Comparison of ENCODE assay signal across 8 cellular contexts in genomic region chr13:97367427-97367826, GRCh38.
DNase-seq lines count a peak whose midpoint lies in the region; ATAC-seq, FAIRE-seq and TF ChIP-seq lines count a peak whose summit lies in the region.

No MANE protein-coding gene starts in this region.

- ATAC-seq in A549 (peak; percentile 63 to 71; a peak in 5 of 6 replicates), GM18511 (IDR thresholded peaks at IDR 0.05; ENCODE audit: unreplicated experiment) (no peak), GM18909 (IDR thresholded peaks at IDR 0.05; ENCODE audit: poor library complexity, unreplicated experiment) (no peak)

- FAIRE-seq in A549 (lab: Jason Lieb, UNC), result no peak

- no peaks in the 10 kb centered on the region for H3K9me3 ChIP-seq in A549

- H3K4me2 ChIP-seq in A549, result peak overlapping the region; percentile 13; the same call in 1 of the 3 replicates

- no peak for TF ChIP-seq EP300 in A549 (IDR thresholded peaks at IDR 0.05)

- no peak for DNase-seq in A549 (ENCODE audit: low read depth in 1 of 2, low spot score in 1 of 2)
- peak; percentile 29 for DNase-seq in HFF-Myc (ENCODE audit: extremely low read depth, low read depth)
- no peak for DNase-seq in coronary artery (ENCODE audit: low spot score)
- DNase-seq in myocyte (ENCODE audit: low read depth), result peak; percentile 96
- no peak for DNase-seq in DMS79 treated with DMSO at 0.1 percent for 48 hours (lab: John Stamatoyannopoulos, UW)
- DNase-seq in NAMALWA (ENCODE audit: low spot score), result no peak

- no peak for TF ChIP-seq POLR2A in A549 (IDR thresholded peaks at IDR 0.05; ENCODE audit: low read length)

- WGBS in A549 (ENCODE audit: missing lambda C conversion rate), result 56% methylated on average over 8 of the region's 8 CpGs

- peak overlapping the region in 1 of 2 experiments; percentile 59; a peak in 2 of 6 replicates for H3K27ac ChIP-seq in A549
- peak overlapping the region in 1 of 2 donors; percentile 15 for H3K27ac ChIP-seq in coronary artery

- no peak for TF ChIP-seq RAD21 in A549 (conservative IDR thresholded peaks at IDR 0.05 in 1 of 2, IDR thresholded peaks at IDR 0.05 in 1 of 2)

- POLR2A ChIA-PET in A549 (lab: Yijun Ruan, JAX), result no interaction called here

- H3K4me3 ChIP-seq in A549 (no peak overlapping the region), HFF-Myc (replicated peaks; ENCODE audit: low read depth, low read length) (no peak overlapping the region), coronary artery (peak overlapping the region; percentile 20)

- no peak for TF ChIP-seq CTCF in A549 (IDR thresholded peaks at IDR 0.05)
- no peak for TF ChIP-seq CTCF in HFF-Myc (IDR thresholded peaks at IDR 0.05; ENCODE audit: low read depth, low read length, missing control alignments)
- TF ChIP-seq CTCF in coronary artery (IDR thresholded peaks at IDR 0.05), result no peak

- CTCF ChIA-PET in A549 (lab: Yijun Ruan, JAX), result interaction anchor here (1.4 to 2.7 kb wide), 4 partner anchors 8 to 258 kb away, joined by 4 to 12 read pairs (median 8); no protein-coding TSS in a partner anchor

- H3K4me1 ChIP-seq in A549, result peaks cover 20% of the 10 kb centered on the region

TF ChIP-seq in A549, 52 proteins besides CTCF, POLR2A, EP300 and RAD21:
- TF ChIP-seq ZSCAN20 (CRISPR knock-in tag; IDR thresholded peaks at IDR 0.05), result no peak
- TF ChIP-seq HEYL (CRISPR knock-in tag; IDR thresholded peaks at IDR 0.05), result no peak
- TF ChIP-seq CHD2 (IDR thresholded peaks at IDR 0.05; ENCODE audit: low read length, partially characterized antibody), result no peak
- TF ChIP-seq EHMT2 (IDR thresholded peaks at IDR 0.05; ENCODE audit: low read depth), result no peak
- TF ChIP-seq ZC3H11A (IDR thresholded peaks at IDR 0.05), result no peak
- no peak for TF ChIP-seq BHLHE40 (IDR thresholded peaks at IDR 0.05; ENCODE audit: low read depth, low read length)
- no peak for TF ChIP-seq CHD4 (IDR thresholded peaks at IDR 0.05; ENCODE audit: borderline replicate concordance)
- TF ChIP-seq HES2 (IDR thresholded peaks at IDR 0.05), result no peak
- no peak for TF ChIP-seq RARB (CRISPR knock-in tag; IDR thresholded peaks at IDR 0.05)

Comparison
In these comparisons a context has a peak if more than half of its experiments do, and no peak if none do; other contexts are left out.
1. ATAC-seq: peak in A549 (2 of 2); none in GM18511 (single experiment) and GM18909 (single experiment).
2. DNase-seq: peak in HFF-Myc (single experiment) and myocyte (single experiment); none in A549 (0 of 2), coronary artery (single experiment), DMS79 treated with DMSO at 0.1 percent for 48 hours (single experiment) and NAMALWA (single experiment).